ENCODE assay signal across 15 cellular contexts in the genomic region with DNA sequence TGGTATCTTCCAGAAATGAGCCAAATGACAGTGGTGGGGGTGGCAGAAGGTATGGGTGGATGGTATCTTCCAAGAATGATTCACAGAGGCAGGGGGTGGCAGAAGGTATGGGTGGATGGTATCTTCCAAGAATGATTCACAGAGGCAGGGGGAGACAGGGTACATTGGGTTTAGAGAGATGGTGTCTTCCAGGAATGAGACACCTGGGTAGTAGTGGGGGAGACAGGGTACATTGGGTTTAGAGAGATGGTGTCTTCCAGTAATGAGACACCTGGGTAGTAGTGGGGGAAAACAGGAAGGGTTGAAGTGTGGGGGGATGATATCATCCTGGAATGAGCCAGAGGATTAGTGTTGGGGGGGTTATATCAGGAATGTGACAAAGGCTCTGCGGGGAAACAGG.
DNase-seq lines count a peak whose midpoint lies in the region; ATAC-seq, FAIRE-seq and TF ChIP-seq lines count a peak whose summit lies in the region.
"Had no signal": no experiment of that assay in that cellular context is flagged by ENCODE, and none has a peak within 500 bp of the region (broad histone marks: within the 10 kb centered on the region; RNA-seq: fewer than 3 reads in every experiment).

No MANE protein-coding gene starts in this region.

- H3K9me3 Mint-ChIP-seq in activated naive CD4-positive, alpha-beta T cell treated with anti-CD3 and anti-CD28 coated beads for 36 hours, result no peaks in the 10 kb centered on the region

- H3K27ac Mint-ChIP-seq in activated naive CD4-positive, alpha-beta T cell treated with anti-CD3 and anti-CD28 coated beads for 36 hours, result no peak overlapping the region
- H3K27ac Mint-ChIP-seq: CD4-positive, CD25-positive, alpha-beta regulatory T cell; H9 had no signal

- no peak for ATAC-seq in K562

- no peak overlapping the region for H3K4me3 Mint-ChIP-seq in activated naive CD4-positive, alpha-beta T cell treated with anti-CD3 and anti-CD28 coated beads for 36 hours
- H3K4me3 Mint-ChIP-seq: CD4-positive, CD25-positive, alpha-beta regulatory T cell; H9 had no signal

- TF ChIP-seq POLR2A in breast epithelium (IDR thresholded peaks at IDR 0.05) (no peak), K562 (conservative IDR thresholded peaks at IDR 0.05) (no peak)

- H3K4me3 ChIP-seq in mammary epithelial cell (replicated peaks in 1 of 3; ENCODE audit: insufficient read depth in 1 of 3, low read depth in 2 of 3, low read length in 3 of 3) (no peak overlapping the region), breast epithelium (no peak overlapping the region), K562 (no peak overlapping the region)
- H3K4me3 ChIP-seq: BLaER1 treated with 17β-estradiol and CSF1 and Interleukin-3, amounts not matched to agents 10 nM and 100 nM had no signal

- H3K79me2 ChIP-seq in mammary epithelial cell (ENCODE audit: insufficient read depth, low read length) (no peaks in the 10 kb centered on the region), K562 (ENCODE audit: control insufficient read depth, insufficient read depth, low read length) (no peaks in the 10 kb centered on the region)

- peaks cover under 1% of the 10 kb centered on the region for H3K27me3 Mint-ChIP-seq in activated naive CD4-positive, alpha-beta T cell treated with anti-CD3 and anti-CD28 coated beads for 36 hours (ENCODE audit: low read depth)
- H3K27me3 Mint-ChIP-seq: CD4-positive, CD25-positive, alpha-beta regulatory T cell had no signal

- H3K27me3 ChIP-seq in mammary epithelial cell (ENCODE audit: insufficient read depth, low read length) (no peaks in the 10 kb centered on the region), breast epithelium (peaks cover 0 to 12% of the 10 kb centered on the region in 2 donors), K562 (ENCODE audit: control insufficient read depth in 2 of 2, insufficient read depth in 2 of 2, low read length in 2 of 2) (no peaks in the 10 kb centered on the region)

- CTCF ChIA-PET in mammary epithelial cell (lab: Charles Lee; ENCODE audit: low non-redundant PET), result no interaction called here
- CTCF ChIA-PET in K562 (lab: Yijun Ruan, JAX; ENCODE audit: low intra/inter-chr PET ratio), result no interaction called here
- CTCF ChIA-PET in activated naive CD4-positive, alpha-beta T cell treated with anti-CD3 and anti-CD28 coated beads for 36 hours (lab: Charles Lee), result no interaction called here

- DNase-seq in mammary epithelial cell (no peak), breast epithelium (ENCODE audit: low spot score in 2 of 2) (no peak), K562 (ENCODE audit: extremely low read depth in 1 of 4, low spot score in 3 of 4) (no peak), kidney tubule cell (ENCODE audit: low spot score) (peak; percentile 74), dedifferentiated amniotic fluid mesenchymal stem cell (ENCODE audit: extremely low spot score) (no peak), SHP77 (lab: John Stamatoyannopoulos, UW) (no peak)
- no peak for DNase-seq in activated naive CD4-positive, alpha-beta T cell treated with anti-CD3 and anti-CD28 coated beads for 36 hours
- DNase-seq: 8988T; CD4-positive, CD25-positive, alpha-beta regulatory T cell; DMS53; GF-D8; GOT3; H9 had no signal

- H3K9me1 ChIP-seq in K562 (ENCODE audit: control insufficient read depth, insufficient read depth, low read length), result no peaks in the 10 kb centered on the region

- H4K20me1 ChIP-seq in mammary epithelial cell (ENCODE audit: insufficient read depth, low read length), result no peaks in the 10 kb centered on the region
- H4K20me1 ChIP-seq in K562 (replicated peaks; ENCODE audit: control insufficient read depth, insufficient read depth, low read length), result no peaks in the 10 kb centered on the region
- H4K20me1 ChIP-seq: BLaER1 treated with 17β-estradiol and CSF1 and Interleukin-3, amounts not matched to agents 10 nM and 100 nM had no signal

- peaks cover 3% of the 10 kb centered on the region for H3K9me3 ChIP-seq in mammary epithelial cell (replicated peaks; ENCODE audit: insufficient read depth, low read length)
- H3K9me3 ChIP-seq in breast epithelium, result peaks cover 11 to 46% of the 10 kb centered on the region in 2 donors
- no peaks in the 10 kb centered on the region for H3K9me3 ChIP-seq in K562 (replicated peaks; ENCODE audit: control insufficient read depth, insufficient read depth, low read depth, low read length)

- BruUV-seq in mammary epithelial cell (replicated peaks; lab: Mats Ljungman, UMichigan) (no TSS peak), K562 (replicated peaks; lab: Mats Ljungman, UMichigan) (no TSS peak)

- peak overlapping the region; percentile 76 for H3K27ac ChIP-seq in mammary epithelial cell (ENCODE audit: insufficient read depth, low read depth, low read length)
- no peak overlapping the region for H3K27ac ChIP-seq in breast epithelium
- H3K27ac ChIP-seq in K562 (ENCODE audit: extremely low read depth, low read depth, low read length), result no peak overlapping the region
- H3K27ac ChIP-seq: BLaER1 treated with 17β-estradiol and CSF1 and Interleukin-3, amounts not matched to agents 10 nM and 100 nM had no signal

- dilution Hi-C loops in mammary epithelial cell (cut with HindIII; ENCODE audit: low sequenced_read_pairs), result no loop called here

- peaks cover 42% of the 10 kb centered on the region for H3K4me1 ChIP-seq in mammary epithelial cell (ENCODE audit: insufficient read depth, low read length)
- H3K4me1 ChIP-seq in breast epithelium, result no peaks in the 10 kb centered on the region
- no peaks in the 10 kb centered on the region for H3K4me1 ChIP-seq in K562 (replicated peaks in 1 of 2; ENCODE audit: control insufficient read depth in 2 of 2, insufficient read depth in 2 of 2, low read length in 2 of 2)
- H3K4me1 ChIP-seq: BLaER1 treated with 17β-estradiol and CSF1 and Interleukin-3, amounts not matched to agents 10 nM and 100 nM had no signal

- H2AFZ ChIP-seq in mammary epithelial cell (ENCODE audit: low read depth, low read length), result no peak overlapping the region
- no peak overlapping the region for H2AFZ ChIP-seq in K562 (ENCODE audit: low read depth, low read length)

- no peaks in the 10 kb centered on the region for H3K4me1 Mint-ChIP-seq in activated naive CD4-positive, alpha-beta T cell treated with anti-CD3 and anti-CD28 coated beads for 36 hours (ENCODE audit: low read depth)
- H3K4me1 Mint-ChIP-seq: CD4-positive, CD25-positive, alpha-beta regulatory T cell; H9 had no signal

- WGBS in mammary epithelial cell (ENCODE audit: low coverage, missing lambda C conversion rate), result 89% methylated on average over 1 of the region's 1 CpG
- WGBS in K562 (ENCODE audit: insufficient coverage, low coverage, missing lambda C conversion rate), result 0% methylated on average over 1 of the region's 1 CpG

- TF ChIP-seq RAD21 in K562 (CRISPR knock-in tag; conservative IDR thresholded peaks at IDR 0.05 in 1 of 2, IDR thresholded peaks at IDR 0.05 in 1 of 2), result no peak

- POLR2A ChIA-PET in K562 (lab: Yijun Ruan, JAX), result no interaction called here

- no peak for TF ChIP-seq CTCF in mammary epithelial cell (conservative IDR thresholded peaks at IDR 0.05 in 1 of 2, IDR thresholded peaks at IDR 0.05 in 1 of 2; ENCODE audit: extremely low read depth in 1 of 2, insufficient read depth in 1 of 2, low read depth in 1 of 2, low read length in 2 of 2)
- no peak for TF ChIP-seq CTCF in breast epithelium (IDR thresholded peaks at IDR 0.05)
- TF ChIP-seq CTCF in K562 (IDR thresholded peaks at IDR 0.05 in 2 of 3, conservative IDR thresholded peaks at IDR 0.05 in 1 of 3; ENCODE audit: insufficient read depth in 2 of 3, low read depth in 1 of 3, low read length in 3 of 3), result no peak

- H3K9ac ChIP-seq in mammary epithelial cell (ENCODE audit: insufficient read depth, low read length) (no peak overlapping the region), K562 (ENCODE audit: insufficient read depth in 1 of 2, low read depth in 2 of 2, low read length in 2 of 2) (no peak overlapping the region)
- H3K9ac ChIP-seq: BLaER1 treated with 17β-estradiol and CSF1 and Interleukin-3, amounts not matched to agents 10 nM and 100 nM had no signal

- H3K4me2 ChIP-seq in mammary epithelial cell (ENCODE audit: insufficient read depth, low read depth, low read length) (no peak overlapping the region), K562 (ENCODE audit: insufficient read depth, low read length) (no peak overlapping the region)
- H3K4me2 ChIP-seq: BLaER1 treated with 17β-estradiol and CSF1 and Interleukin-3, amounts not matched to agents 10 nM and 100 nM had no signal

- in situ Hi-C loops in mammary epithelial cell (cut with MboI; ENCODE audit: low sequenced_read_pairs in 2 of 2) (no loop called here), K562 (cut with MboI) (no loop called here)

- intact Hi-C loops in mammary epithelial cell (cut with micrococcal nuclease), result no loop called here
- intact Hi-C loops in breast epithelium (cut with DNase I; ENCODE audit: low total_unique reads), result no loop called here
- intact Hi-C loops in K562 (cut with micrococcal nuclease), result no loop called here
- intact Hi-C loops in activated naive CD4-positive, alpha-beta T cell treated with anti-CD3 and anti-CD28 coated beads for 36 hours (cut with micrococcal nuclease), result no loop called here

- no peak for TF ChIP-seq EP300 in K562 (IDR thresholded peaks at IDR 0.05; ENCODE audit: low read length)

- no peak for FAIRE-seq in K562 (lab: Jason Lieb, UNC)
- FAIRE-seq: GM19239 had no signal

- H3K36me3 ChIP-seq in mammary epithelial cell (ENCODE audit: insufficient read depth, low read length) (no peaks in the 10 kb centered on the region), breast epithelium (no peaks in the 10 kb centered on the region), K562 (ENCODE audit: control insufficient read depth, insufficient read depth, low read length) (no peaks in the 10 kb centered on the region)
- H3K36me3 ChIP-seq: BLaER1 treated with 17β-estradiol and CSF1 and Interleukin-3, amounts not matched to agents 10 nM and 100 nM had no signal

- no peaks in the 10 kb centered on the region for H3K36me3 Mint-ChIP-seq in activated naive CD4-positive, alpha-beta T cell treated with anti-CD3 and anti-CD28 coated beads for 36 hours (ENCODE audit: low read depth)
- H3K36me3 Mint-ChIP-seq: CD4-positive, CD25-positive, alpha-beta regulatory T cell had no signal
